Comparison of ENCODE assay signal across 8 cellular contexts in the genomic region with DNA sequence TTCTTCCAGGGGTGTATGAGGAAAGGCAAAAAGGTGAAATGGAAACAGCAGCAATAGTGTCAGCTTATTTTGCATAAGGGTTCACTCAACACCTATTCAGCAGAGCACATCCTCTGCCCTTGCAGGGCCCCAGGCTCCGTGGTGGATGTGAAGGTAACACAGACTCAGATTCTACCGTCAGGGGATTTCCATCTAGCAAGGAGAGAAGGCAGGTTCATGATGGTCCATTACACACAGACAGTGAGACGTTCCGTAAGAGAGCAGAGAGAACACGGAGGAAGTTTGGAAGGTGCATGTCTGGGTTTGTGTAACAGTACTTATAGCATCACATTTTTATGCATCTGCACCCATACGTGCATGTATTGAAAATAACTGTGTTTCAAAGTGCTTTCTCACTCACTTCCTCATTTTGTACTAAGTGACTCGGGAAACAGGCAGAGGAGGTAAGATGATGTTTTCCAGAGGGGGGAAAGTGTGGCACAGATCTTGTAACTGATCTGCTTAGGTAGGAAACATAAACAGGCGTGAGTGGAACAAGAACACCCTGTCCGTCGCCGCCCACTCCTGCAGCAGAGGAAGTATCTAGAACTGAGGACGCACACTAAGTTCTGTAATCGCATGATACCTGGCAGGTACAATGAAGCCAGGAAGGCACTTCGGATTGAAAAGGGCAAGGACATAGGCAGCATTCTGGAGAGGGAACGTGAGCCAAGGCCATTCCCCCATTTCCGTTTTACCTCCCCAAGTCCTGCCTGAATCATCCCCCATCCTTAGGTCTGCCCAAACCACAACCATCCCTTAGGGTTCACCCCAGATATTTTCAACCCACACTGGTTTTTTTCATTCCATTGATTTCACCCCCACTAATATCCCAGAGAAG. TPM values are rescaled to one million over a fixed set of nuclear protein-coding genes. Genes with fewer than 3 reads are reported as not detected.
DNase-seq lines count a peak whose midpoint lies in the region; ATAC-seq and TF ChIP-seq lines count a peak whose summit lies in the region.

No MANE protein-coding gene starts in this region.

- H3K27me3 Mint-ChIP-seq in type B pancreatic cell: peaks cover 4% of the 10 kb centered on the region

- peak; percentile 41 for DNase-seq in ELR (ENCODE audit: low read depth)
- peak in 2 of 7 donors; percentile 9 to 58 for DNase-seq in adrenal gland
- DNase-seq in left kidney (ENCODE audit: low read depth, low spot score): peak; percentile 52
- no peak for DNase-seq in type B pancreatic cell (ENCODE audit: extremely low spot score, unreplicated experiment)
- DNase-seq in aorta: no peak
- no peak for DNase-seq in activated naive CD4-positive, alpha-beta T cell (lab: John Stamatoyannopoulos, UW)

- peak overlapping the region; percentile 88 for H3K27ac Mint-ChIP-seq in type B pancreatic cell

- peaks cover 17% of the 10 kb centered on the region for H3K4me1 Mint-ChIP-seq in type B pancreatic cell (ENCODE audit: unreplicated experiment)

- H3K27ac ChIP-seq in adrenal gland (peak overlapping the region in 2 of 5 donors; percentile 61 to 73), aorta (ENCODE audit: low read depth in 1 of 2, low read length in 2 of 2) (no peak overlapping the region)

- no peak for TF ChIP-seq POLR2A in adrenal gland (IDR thresholded peaks at IDR 0.05)

- TF ChIP-seq CTCF in adrenal gland (IDR thresholded peaks at IDR 0.05) (no peak), type B pancreatic cell (conservative IDR thresholded peaks at IDR 0.05) (no peak)

- H3K27me3 ChIP-seq in adrenal gland (no peaks in the 10 kb centered on the region), aorta (ENCODE audit: control insufficient read depth in 1 of 2, insufficient read depth in 2 of 2, low read length in 1 of 2) (no peaks in the 10 kb centered on the region)

- peak overlapping the region in 3 of 4 donors; percentile 37 to 75 (median 74) for H3K4me3 ChIP-seq in adrenal gland
- peak overlapping the region in 1 of 2 donors; percentile 69 for H3K4me3 ChIP-seq in aorta (ENCODE audit: low read length in 2 of 2)

- H3K9me3 Mint-ChIP-seq in type B pancreatic cell: no peaks in the 10 kb centered on the region

- ATAC-seq in GM19351 (IDR thresholded peaks at IDR 0.05; ENCODE audit: unreplicated experiment): peak; percentile 71
- peak; percentile 55 for ATAC-seq in HG03280 (IDR thresholded peaks at IDR 0.05; ENCODE audit: unreplicated experiment)
- ATAC-seq in aorta (ENCODE audit: low FRiP score): no peak

- no peaks in the 10 kb centered on the region for H3K36me3 Mint-ChIP-seq in type B pancreatic cell

- no peaks in the 10 kb centered on the region for H3K36me3 ChIP-seq in adrenal gland (replicated peaks in 1 of 2)
- no peaks in the 10 kb centered on the region for H3K36me3 ChIP-seq in aorta (ENCODE audit: control insufficient read depth in 1 of 2, insufficient read depth in 2 of 2, low read length in 1 of 2)

- H3K4me3 Mint-ChIP-seq in type B pancreatic cell: peak overlapping the region; percentile 94

- intact Hi-C loops in adrenal gland (cut with DNase I) (no loop called here), aorta (cut with DNase I) (loop anchor here in 1 of 2 donors (2.0 kb wide), 1 partner anchor 41 kb away; no protein-coding TSS in a partner anchor)

- H3K4me1 ChIP-seq in adrenal gland (replicated peaks in 1 of 2) (peaks cover 5% of the 10 kb centered on the region in 2 donors), aorta (ENCODE audit: control insufficient read depth in 1 of 2, insufficient read depth in 2 of 2, low read length in 2 of 2) (no peaks in the 10 kb centered on the region)

- no peaks in the 10 kb centered on the region for H3K9me3 ChIP-seq in adrenal gland (replicated peaks in 1 of 3)
- H3K9me3 ChIP-seq in aorta (ENCODE audit: control insufficient read depth, low read length): no peaks in the 10 kb centered on the region

- 29 to 42% (median 36%) methylated on average over 16 of the region's 16 CpGs for WGBS in adrenal gland, 4 donors
- WGBS in aorta, 2 donors: 86 to 88% methylated on average over 16 of the region's 16 CpGs

RNA-seq across cellular contexts. Expression of a gene that starts 1.0 kb away (rescaled TPM):
- 1 to 10 TPM in 3 of 8 donors, under 1 TPM in 4, not detected in 1; 0.11 to 6.8 (median 0.83) TPM for total RNA-seq in adrenal gland
- under 1 TPM; 0.24 to 0.42 (median 0.37) TPM for polyA plus RNA-seq in adrenal gland
- total RNA-seq in type B pancreatic cell (ENCODE audit: low replicate concordance): 1.4 and 4.4 TPM in 2 replicates
- total RNA-seq in aorta: under 1 TPM in 1 of 2 donors, not detected in 1; 0.51 TPM
- under 1 TPM in 1 of 2 donors, not detected in 1; 0.41 TPM for polyA plus RNA-seq in aorta

Comparison
In these comparisons a context has a peak if more than half of its experiments do, and no peak if none do; other contexts are left out.
1. DNase-seq: peak in ELR (single experiment) and left kidney (single experiment); none in type B pancreatic cell (single experiment), aorta (0 of 2) and activated naive CD4-positive, alpha-beta T cell (0 of 4).